Comparison of ENCODE assay signal across 10 cellular contexts in the genomic region with DNA sequence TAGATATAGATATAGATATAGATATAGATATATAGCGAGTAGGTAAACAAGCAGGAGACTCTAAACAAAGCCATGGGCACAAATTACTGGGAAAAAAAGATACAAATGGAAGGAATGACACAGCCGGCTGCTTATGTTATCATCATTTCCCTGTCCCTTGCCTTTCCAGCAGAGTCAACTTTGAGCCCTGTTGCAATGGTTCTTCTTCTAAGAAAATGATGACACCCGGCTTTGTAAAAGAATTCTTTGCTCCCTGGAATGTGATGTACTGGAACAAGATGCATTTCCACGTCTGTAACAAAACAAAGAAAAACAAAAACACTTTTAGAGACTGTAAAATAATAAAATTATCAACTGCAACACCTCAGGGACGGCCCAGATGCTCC.
DNase-seq lines count a peak whose midpoint lies in the region; ATAC-seq and TF ChIP-seq lines count a peak whose summit lies in the region.
"Had no signal": no experiment of that assay in that cellular context is flagged by ENCODE, and none has a peak within 500 bp of the region (broad histone marks: within the 10 kb centered on the region; RNA-seq: fewer than 3 reads in every experiment).

No MANE protein-coding gene starts in this region.

- CTCF ChIA-PET in WTC11 (lab: Charles Lee), result no interaction called here

- TF ChIP-seq CTCF in glutamatergic neuron (IDR thresholded peaks at IDR 0.05; ENCODE audit: partially characterized antibody, unreplicated experiment) (no peak), WTC11 (IDR thresholded peaks at IDR 0.05) (no peak), GM13976 (IDR thresholded peaks at IDR 0.05; ENCODE audit: borderline replicate concordance, control extremely low read depth, extremely low read depth, insufficient read depth, missing control alignments) (no peak)

- peaks cover 5% of the 10 kb centered on the region for H3K4me1 Mint-ChIP-seq in activated naive CD8-positive, alpha-beta T cell treated with anti-CD3 and anti-CD28 coated beads, Interleukin-2, amount 10 ng/mL, durations not matched to agents 7 days and 5 days
- no peaks in the 10 kb centered on the region for H3K4me1 Mint-ChIP-seq in glutamatergic neuron (ENCODE audit: low read depth, unreplicated experiment)
- peaks cover 7% of the 10 kb centered on the region for H3K4me1 Mint-ChIP-seq in stimulated activated effector memory CD8-positive, alpha-beta T cell treated with anti-CD3 and anti-CD28 coated beads, Interleukin-12 subunit alpha, Interleukin-12 subunit beta, amount 100 ng/mL, for 72 hours
- peaks cover 17% of the 10 kb centered on the region for H3K4me1 Mint-ChIP-seq in WTC11

- H3K36me3 Mint-ChIP-seq in activated naive CD8-positive, alpha-beta T cell treated with anti-CD3 and anti-CD28 coated beads, Interleukin-2, amount 10 ng/mL, durations not matched to agents 7 days and 5 days, result peaks cover 1% of the 10 kb centered on the region
- H3K36me3 Mint-ChIP-seq in glutamatergic neuron (ENCODE audit: unreplicated experiment) (no peaks in the 10 kb centered on the region), WTC11 (peaks cover 60% of the 10 kb centered on the region)
- H3K36me3 Mint-ChIP-seq in stimulated activated effector memory CD8-positive, alpha-beta T cell treated with anti-CD3 and anti-CD28 coated beads, Interleukin-12 subunit alpha, Interleukin-12 subunit beta, amount 100 ng/mL, for 72 hours, result peaks cover 5% of the 10 kb centered on the region

- H3K9me3 Mint-ChIP-seq in activated naive CD8-positive, alpha-beta T cell treated with anti-CD3 and anti-CD28 coated beads, Interleukin-2, amount 10 ng/mL, durations not matched to agents 7 days and 5 days, result peaks cover 10% of the 10 kb centered on the region
- H3K9me3 Mint-ChIP-seq in glutamatergic neuron (ENCODE audit: unreplicated experiment), result peaks cover 7% of the 10 kb centered on the region
- H3K9me3 Mint-ChIP-seq in stimulated activated effector memory CD8-positive, alpha-beta T cell treated with anti-CD3 and anti-CD28 coated beads, Interleukin-12 subunit alpha, Interleukin-12 subunit beta, amount 100 ng/mL, for 72 hours, result peaks cover 8% of the 10 kb centered on the region
- H3K9me3 Mint-ChIP-seq in WTC11, result peaks cover 66% of the 10 kb centered on the region

- DNase-seq in NCI-H82 (lab: John Stamatoyannopoulos, UW) (peak; percentile 30), NCI-H82 treated with DMSO at 0.1 percent for 48 hours (lab: John Stamatoyannopoulos, UW; ENCODE audit: unreplicated experiment) (no peak), glutamatergic neuron (no peak), WTC11 (ENCODE audit: low spot score) (no peak), GM13976 (ENCODE audit: low spot score) (no peak)
- no peak for DNase-seq in activated naive CD8-positive, alpha-beta T cell treated with anti-CD3 and anti-CD28 coated beads, Interleukin-2, amount 10 ng/mL, durations not matched to agents 7 days and 5 days
- no peak for DNase-seq in stimulated activated effector memory CD8-positive, alpha-beta T cell treated with anti-CD3 and anti-CD28 coated beads, Interleukin-12 subunit alpha, Interleukin-12 subunit beta, amount 100 ng/mL, for 72 hours (ENCODE audit: low spot score in 2 of 2)
- no peak for DNase-seq in activated effector memory CD4-positive, alpha-beta T cell treated with anti-CD3 and anti-CD28 coated beads, Interleukin-2, amount 50 U/mL, for 16 hours
- DNase-seq: 8988T, mesendoderm had no signal

- H3K27me3 Mint-ChIP-seq in activated naive CD8-positive, alpha-beta T cell treated with anti-CD3 and anti-CD28 coated beads, Interleukin-2, amount 10 ng/mL, durations not matched to agents 7 days and 5 days, result peaks cover 7% of the 10 kb centered on the region
- peaks cover 2% of the 10 kb centered on the region for H3K27me3 Mint-ChIP-seq in glutamatergic neuron (ENCODE audit: unreplicated experiment)
- H3K27me3 Mint-ChIP-seq in WTC11 (ENCODE audit: low read depth), result peaks cover 7% of the 10 kb centered on the region; the same call in 1 of the 2 replicates

- ATAC-seq in activated naive CD8-positive, alpha-beta T cell treated with anti-CD3 and anti-CD28 coated beads, Interleukin-2, amount 10 ng/mL, durations not matched to agents 7 days and 5 days (ENCODE audit: low read depth), result no peak
- ATAC-seq in stimulated activated effector memory CD8-positive, alpha-beta T cell treated with anti-CD3 and anti-CD28 coated beads, Interleukin-12 subunit alpha, Interleukin-12 subunit beta, amount 100 ng/mL, for 72 hours, result no peak
- ATAC-seq in WTC11, result no peak

- peak overlapping the region; percentile 87 for H3K4me3 Mint-ChIP-seq in activated naive CD8-positive, alpha-beta T cell treated with anti-CD3 and anti-CD28 coated beads, Interleukin-2, amount 10 ng/mL, durations not matched to agents 7 days and 5 days
- H3K4me3 Mint-ChIP-seq in glutamatergic neuron (ENCODE audit: unreplicated experiment) (peak overlapping the region; percentile 81), WTC11 (no peak overlapping the region)
- peak overlapping the region; percentile 78 for H3K4me3 Mint-ChIP-seq in stimulated activated effector memory CD8-positive, alpha-beta T cell treated with anti-CD3 and anti-CD28 coated beads, Interleukin-12 subunit alpha, Interleukin-12 subunit beta, amount 100 ng/mL, for 72 hours

- peak overlapping the region; percentile 85 for H3K27ac Mint-ChIP-seq in activated naive CD8-positive, alpha-beta T cell treated with anti-CD3 and anti-CD28 coated beads, Interleukin-2, amount 10 ng/mL, durations not matched to agents 7 days and 5 days
- H3K27ac Mint-ChIP-seq in glutamatergic neuron (ENCODE audit: unreplicated experiment) (peak overlapping the region; percentile 64), WTC11 (no peak overlapping the region)
- H3K27ac Mint-ChIP-seq in stimulated activated effector memory CD8-positive, alpha-beta T cell treated with anti-CD3 and anti-CD28 coated beads, Interleukin-12 subunit alpha, Interleukin-12 subunit beta, amount 100 ng/mL, for 72 hours, result peak overlapping the region; percentile 89

- POLR2A ChIA-PET in activated naive CD8-positive, alpha-beta T cell treated with anti-CD3 and anti-CD28 coated beads, Interleukin-2, amount 10 ng/mL, durations not matched to agents 7 days and 5 days (lab: Charles Lee), result no interaction called here
- POLR2A ChIA-PET in WTC11 (lab: Charles Lee), result no interaction called here

- in situ Hi-C loops in GM13976 (cut with MboI; ENCODE audit: low sequenced_read_pairs, unreplicated experiment), result no loop called here

TF ChIP-seq in WTC11, 78 proteins besides CTCF, POLR2A, EP300 and RAD21 (continues in another document):
- TF ChIP-seq CREB1 (CRISPR knock-in tag; IDR thresholded peaks at IDR 0.05) (no peak), GABPB1 (CRISPR knock-in tag; IDR thresholded peaks at IDR 0.05) (no peak), FOXJ3 (CRISPR knock-in tag; IDR thresholded peaks at IDR 0.05; ENCODE audit: borderline replicate concordance) (no peak), ELF4 (CRISPR knock-in tag; IDR thresholded peaks at IDR 0.05; ENCODE audit: low read depth) (no peak), ZBTB21 (CRISPR knock-in tag; IDR thresholded peaks at IDR 0.05; ENCODE audit: borderline replicate concordance) (no peak), NR2C2 (CRISPR knock-in tag; IDR thresholded peaks at IDR 0.05) (no peak), NFE2L1 (CRISPR knock-in tag; IDR thresholded peaks at IDR 0.05) (no peak), KAT7 (CRISPR knock-in tag; IDR thresholded peaks at IDR 0.05; ENCODE audit: borderline replicate concordance) (no peak), PRRX2 (CRISPR knock-in tag; IDR thresholded peaks at IDR 0.05) (no peak), TEAD4 (CRISPR knock-in tag; IDR thresholded peaks at IDR 0.05) (no peak)
- TF ChIP-seq, protein P1, sequence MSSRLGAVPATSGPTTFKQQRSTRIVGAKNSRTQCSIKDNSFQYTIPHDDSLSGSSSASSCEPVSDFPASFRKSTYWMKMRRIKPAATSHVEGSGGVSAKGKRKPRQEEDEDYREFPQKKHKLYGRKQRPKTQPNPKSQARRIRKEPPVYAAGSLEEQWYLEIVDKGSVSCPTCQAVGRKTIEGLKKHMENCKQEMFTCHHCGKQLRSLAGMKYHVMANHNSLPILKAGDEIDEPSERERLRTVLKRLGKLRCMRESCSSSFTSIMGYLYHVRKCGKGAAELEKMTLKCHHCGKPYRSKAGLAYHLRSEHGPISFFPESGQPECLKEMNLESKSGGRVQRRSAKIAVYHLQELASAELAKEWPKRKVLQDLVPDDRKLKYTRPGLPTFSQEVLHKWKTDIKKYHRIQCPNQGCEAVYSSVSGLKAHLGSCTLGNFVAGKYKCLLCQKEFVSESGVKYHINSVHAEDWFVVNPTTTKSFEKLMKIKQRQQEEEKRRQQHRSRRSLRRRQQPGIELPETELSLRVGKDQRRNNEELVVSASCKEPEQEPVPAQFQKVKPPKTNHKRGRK (CRISPR knock-in tag; IDR thresholded peaks at IDR 0.05; ENCODE audit: borderline replicate concordance), result no peak
- TF ChIP-seq, protein P2, sequence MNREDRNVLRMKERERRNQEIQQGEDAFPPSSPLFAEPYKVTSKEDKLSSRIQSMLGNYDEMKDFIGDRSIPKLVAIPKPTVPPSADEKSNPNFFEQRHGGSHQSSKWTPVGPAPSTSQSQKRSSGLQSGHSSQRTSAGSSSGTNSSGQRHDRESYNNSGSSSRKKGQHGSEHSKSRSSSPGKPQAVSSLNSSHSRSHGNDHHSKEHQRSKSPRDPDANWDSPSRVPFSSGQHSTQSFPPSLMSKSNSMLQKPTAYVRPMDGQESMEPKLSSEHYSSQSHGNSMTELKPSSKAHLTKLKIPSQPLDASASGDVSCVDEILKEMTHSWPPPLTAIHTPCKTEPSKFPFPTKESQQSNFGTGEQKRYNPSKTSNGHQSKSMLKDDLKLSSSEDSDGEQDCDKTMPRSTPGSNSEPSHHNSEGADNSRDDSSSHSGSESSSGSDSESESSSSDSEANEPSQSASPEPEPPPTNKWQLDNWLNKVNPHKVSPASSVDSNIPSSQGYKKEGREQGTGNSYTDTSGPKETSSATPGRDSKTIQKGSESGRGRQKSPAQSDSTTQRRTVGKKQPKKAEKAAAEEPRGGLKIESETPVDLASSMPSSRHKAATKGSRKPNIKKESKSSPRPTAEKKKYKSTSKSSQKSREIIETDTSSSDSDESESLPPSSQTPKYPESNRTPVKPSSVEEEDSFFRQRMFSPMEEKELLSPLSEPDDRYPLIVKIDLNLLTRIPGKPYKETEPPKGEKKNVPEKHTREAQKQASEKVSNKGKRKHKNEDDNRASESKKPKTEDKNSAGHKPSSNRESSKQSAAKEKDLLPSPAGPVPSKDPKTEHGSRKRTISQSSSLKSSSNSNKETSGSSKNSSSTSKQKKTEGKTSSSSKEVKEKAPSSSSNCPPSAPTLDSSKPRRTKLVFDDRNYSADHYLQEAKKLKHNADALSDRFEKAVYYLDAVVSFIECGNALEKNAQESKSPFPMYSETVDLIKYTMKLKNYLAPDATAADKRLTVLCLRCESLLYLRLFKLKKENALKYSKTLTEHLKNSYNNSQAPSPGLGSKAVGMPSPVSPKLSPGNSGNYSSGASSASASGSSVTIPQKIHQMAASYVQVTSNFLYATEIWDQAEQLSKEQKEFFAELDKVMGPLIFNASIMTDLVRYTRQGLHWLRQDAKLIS (CRISPR knock-in tag; IDR thresholded peaks at IDR 0.05; ENCODE audit: borderline replicate concordance), result no peak
